ENCODE assay signal across 17 cellular contexts in the genomic region with DNA sequence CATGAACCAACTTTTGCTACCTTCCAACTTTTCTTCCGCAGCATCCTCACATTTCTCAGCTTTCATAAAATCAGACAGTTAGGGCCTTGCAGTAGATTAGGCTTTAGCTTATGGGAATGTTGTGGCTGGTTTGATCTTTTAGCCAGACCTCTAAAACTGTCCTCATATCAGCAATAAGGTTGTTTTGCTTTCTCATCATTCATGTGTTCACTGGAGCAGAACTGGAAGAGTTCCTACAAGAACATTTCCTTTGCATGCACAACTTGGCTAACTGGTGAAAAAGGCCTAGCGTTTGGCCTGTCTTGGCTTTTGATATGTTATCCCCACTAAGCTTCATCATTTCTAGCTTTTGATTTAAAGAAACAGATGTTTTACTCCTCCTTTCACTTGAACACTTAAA.
DNase-seq lines count a peak whose midpoint lies in the region; ATAC-seq and TF ChIP-seq lines count a peak whose summit lies in the region.
"Had no signal": no experiment of that assay in that cellular context is flagged by ENCODE, and none has a peak within 500 bp of the region (broad histone marks: within the 10 kb centered on the region; RNA-seq: fewer than 3 reads in every experiment).

No MANE protein-coding gene starts in this region.

- H3K27me3 Mint-ChIP-seq in H9 (ENCODE audit: low read depth): no peaks in the 10 kb centered on the region
- no peaks in the 10 kb centered on the region for H3K27me3 Mint-ChIP-seq in CD8-positive, alpha-beta memory T cell
- H3K27me3 Mint-ChIP-seq: B cell had no signal

- no peak overlapping the region for H2BK15ac ChIP-seq in H9 (ENCODE audit: low read depth, low read length)

- CTCF ChIA-PET in CD8-positive, alpha-beta memory T cell (lab: Charles Lee): no interaction called here

- H3K79me2 ChIP-seq in H9 (ENCODE audit: insufficient read depth, low read length): no peaks in the 10 kb centered on the region

- no peak overlapping the region for H3K27ac Mint-ChIP-seq in H9
- H3K27ac Mint-ChIP-seq in CD8-positive, alpha-beta memory T cell: no peak overlapping the region
- H3K27ac Mint-ChIP-seq: B cell; CD14-positive monocyte; CD8-positive, alpha-beta T cell had no signal

- H3K27ac ChIP-seq in H9 (ENCODE audit: insufficient read length, low read depth, low read length) (no peak overlapping the region), heart left ventricle (no peak overlapping the region)
- H3K27ac ChIP-seq in CD8-positive, alpha-beta memory T cell (ENCODE audit: low read depth, low read length): no peak overlapping the region

- H2BK20ac ChIP-seq in H9 (ENCODE audit: low read depth, low read length, poor library complexity, severe bottlenecking): no peak overlapping the region

- no peak overlapping the region for H4K8ac ChIP-seq in H9 (replicated peaks; ENCODE audit: insufficient read length, low read depth, low read length)

- TF ChIP-seq POLR2A in heart left ventricle (IDR thresholded peaks at IDR 0.05): no peak

- WGBS in H9 (ENCODE audit: extremely low coverage, insufficient read length, low lambda C conversion rate): no CpG with 5 or more reads among the region's 2 CpGs
- 61 to 90% (median 78%) methylated on average over 2 of the region's 2 CpGs for WGBS in heart left ventricle, 4 donors

- H3K27me3 ChIP-seq in H9 (ENCODE audit: insufficient read depth, low read length) (no peaks in the 10 kb centered on the region), heart left ventricle (no peaks in the 10 kb centered on the region)
- H3K27me3 ChIP-seq in CD8-positive, alpha-beta memory T cell (ENCODE audit: insufficient read depth, low read length, poor library complexity, severe bottlenecking): no peaks in the 10 kb centered on the region

- no peak overlapping the region for H2AFZ ChIP-seq in H9 (ENCODE audit: low read length)

- no peak overlapping the region for H3K56ac ChIP-seq in H9 (ENCODE audit: insufficient read length, low read depth, low read length)

- H2AK5ac ChIP-seq in H9 (ENCODE audit: insufficient read length, low read length): no peak overlapping the region

- no peak overlapping the region for H3K4ac ChIP-seq in H9 (ENCODE audit: low read depth, low read length)

- 0 out of 4 replicates have a peak, but pooled peaks cover 0 to 2% of the 10 kb centered on the region in 2 experiments for H3K4me1 Mint-ChIP-seq in H9
- peaks cover 0 to 2% (median 0%) of the 10 kb centered on the region in 3 donors for H3K4me1 Mint-ChIP-seq in CD8-positive, alpha-beta memory T cell
- H3K4me1 Mint-ChIP-seq: B cell, CD14-positive monocyte had no signal

- no peak overlapping the region for H3K4me3 Mint-ChIP-seq in H9
- H3K4me3 Mint-ChIP-seq in CD8-positive, alpha-beta memory T cell: no peak overlapping the region
- H3K4me3 Mint-ChIP-seq: B cell; CD14-positive monocyte; CD8-positive, alpha-beta T cell had no signal

- H3K79me1 ChIP-seq in H9 (ENCODE audit: insufficient read depth, low read depth, low read length, poor library complexity, severe bottlenecking): no peaks in the 10 kb centered on the region

- no peak overlapping the region for H4K5ac ChIP-seq in H9 (ENCODE audit: insufficient read length, low read depth, low read length)

- H2BK120ac ChIP-seq in H9 (ENCODE audit: low read depth, low read length, poor library complexity, severe bottlenecking): no peak overlapping the region

- no peak overlapping the region for H3K14ac ChIP-seq in H9 (ENCODE audit: insufficient read depth, low read length)

- no peaks in the 10 kb centered on the region for H3K9me3 Mint-ChIP-seq in H9
- peaks cover 0 to 10% (median 2%) of the 10 kb centered on the region in 5 donors for H3K9me3 Mint-ChIP-seq in CD8-positive, alpha-beta memory T cell

- H4K91ac ChIP-seq in H9 (ENCODE audit: insufficient read length, low read depth, low read length): no peak overlapping the region

- ATAC-seq in heart left ventricle: no peak
- ATAC-seq: CD8-positive, alpha-beta T cell; GM12878 had no signal

- H3K9me3 ChIP-seq in H9 (ENCODE audit: control insufficient read depth, low read depth, low read length): no peaks in the 10 kb centered on the region
- H3K9me3 ChIP-seq in CD8-positive, alpha-beta memory T cell (ENCODE audit: low read length): no peaks in the 10 kb centered on the region
- no peaks in the 10 kb centered on the region for H3K9me3 ChIP-seq in heart left ventricle
- H3K9me3 ChIP-seq: Caco-2, HAP-1 had no signal

- intact Hi-C loops in heart left ventricle (cut with DNase I): no loop called here

- POLR2A ChIA-PET in CD8-positive, alpha-beta memory T cell (lab: Charles Lee): no interaction called here

- H4K20me1 ChIP-seq in H9 (ENCODE audit: control insufficient read depth, insufficient read depth, insufficient read length): no peaks in the 10 kb centered on the region

- TF ChIP-seq CTCF in astrocyte of the cerebellum (IDR thresholded peaks at IDR 0.05; ENCODE audit: low read depth, low read length, missing control alignments): no peak
- TF ChIP-seq CTCF in H9 (conservative IDR thresholded peaks at IDR 0.05): no peak
- no peak for TF ChIP-seq CTCF in heart left ventricle (IDR thresholded peaks at IDR 0.05)

- H3K4me3 ChIP-seq in astrocyte of the cerebellum (ENCODE audit: low read depth, low read length): no peak overlapping the region
- no peak overlapping the region for H3K4me3 ChIP-seq in CD8-positive, alpha-beta memory T cell (ENCODE audit: low read length)
- H3K4me3 ChIP-seq in heart left ventricle: no peak overlapping the region
- H3K4me3 ChIP-seq: GM12878, HAP-1 had no signal

- H3K23me2 ChIP-seq in H9 (ENCODE audit: insufficient read length, low read depth, low read length, poor library complexity, severe bottlenecking): no peaks in the 10 kb centered on the region

- no peak overlapping the region for H2BK12ac ChIP-seq in H9 (ENCODE audit: insufficient read length, low read depth, low read length)

- no peaks in the 10 kb centered on the region for H3K36me3 Mint-ChIP-seq in H9 (ENCODE audit: insufficient read depth in 1 of 3, low read depth in 3 of 3)
- no peaks in the 10 kb centered on the region for H3K36me3 Mint-ChIP-seq in CD8-positive, alpha-beta memory T cell
- H3K36me3 Mint-ChIP-seq: CD14-positive monocyte; CD8-positive, alpha-beta T cell had no signal

- H3K36me3 ChIP-seq in CD8-positive, alpha-beta memory T cell (ENCODE audit: insufficient read depth, low read length): no peaks in the 10 kb centered on the region
- H3K36me3 ChIP-seq in heart left ventricle: no peaks in the 10 kb centered on the region
- H3K36me3 ChIP-seq: HAP-1 had no signal

- H3K4me2 ChIP-seq in H9 (ENCODE audit: insufficient read depth, insufficient read length, low read length): no peak overlapping the region

- no peak overlapping the region for H3K9ac ChIP-seq in H9 (ENCODE audit: extremely low read depth, insufficient read length, low read length)

- in situ Hi-C loops in Caki2 (cut with HindIII; ENCODE audit: low pct_unique_long_range_greater_than_20kb, low sequenced_read_pairs) (no loop called here), astrocyte of the cerebellum (cut with HindIII; ENCODE audit: low sequenced_read_pairs) (loop anchor here (5.0 kb wide), 1 partner anchor 49 kb away; no protein-coding TSS in a partner anchor)

- no peak overlapping the region for H3K23ac ChIP-seq in H9 (ENCODE audit: insufficient read length, low read depth, low read length)

- DNase-seq in Caki2 (ENCODE audit: low read depth): peak; percentile 3
- peak; percentile 37 for DNase-seq in astrocyte of the cerebellum (ENCODE audit: low read depth)
- DNase-seq in left kidney (ENCODE audit: low read depth, low spot score): peak; percentile 33
- peak; percentile 45 for DNase-seq in renal cortical epithelial cell (ENCODE audit: low read depth)
- DNase-seq in H9: no peak
- no peak for DNase-seq in CD8-positive, alpha-beta memory T cell
- no peak for DNase-seq in heart left ventricle
- DNase-seq: ACHN; Caco-2; CD8-positive, alpha-beta T cell; DMS79; GOT3; IMR-90 had no signal

- H3K18ac ChIP-seq in H9 (ENCODE audit: insufficient read length, low read depth, low read length): no peak overlapping the region

- H2BK5ac ChIP-seq in H9 (ENCODE audit: insufficient read length, low read length): no peak overlapping the region

- no peak overlapping the region for H3T11ph ChIP-seq in H9 (ENCODE audit: low read length)

- H3K4me1 ChIP-seq in H9 (ENCODE audit: insufficient read depth, low read length) (no peaks in the 10 kb centered on the region), heart left ventricle (peaks cover 0 to 9% (median 0%) of the 10 kb centered on the region in 12 donors)
- H3K4me1 ChIP-seq in CD8-positive, alpha-beta memory T cell (ENCODE audit: insufficient read depth, low read length): no peaks in the 10 kb centered on the region
- H3K4me1 ChIP-seq: Caco-2 had no signal

Comparison
In these comparisons a context has a peak if more than half of its experiments do, and no peak if none do; other contexts are left out.
1. DNase-seq: peak in Caki2 (single experiment), astrocyte of the cerebellum (single experiment), left kidney (single experiment) and renal cortical epithelial cell (single experiment); none in H9 (single experiment), CD8-positive, alpha-beta memory T cell (0 of 5) and heart left ventricle (0 of 5).